ENCODE assay signal across 1 cellular context in genomic region chr1:1678581-1679380, GRCh38.
TF ChIP-seq lines count a peak whose summit lies in the region.

No MANE protein-coding gene starts in this region.

TF ChIP-seq in HepG2, 621 proteins besides CTCF, POLR2A, EP300 and RAD21 (continues in another document):
- TF ChIP-seq HNRNPH1 (optimal IDR thresholded peaks at IDR 0.05; ENCODE audit: low read depth, low read length) (no peak), MTF2 (CRISPR knock-in tag; IDR thresholded peaks at IDR 0.05; ENCODE audit: borderline replicate concordance) (no peak), MEIS2 (CRISPR knock-in tag; IDR thresholded peaks at IDR 0.05) (no peak), POLR2AphosphoS5 (IDR thresholded peaks at IDR 0.05; ENCODE audit: low read depth, low read length) (peak; percentile 55), ZKSCAN1 (IDR thresholded peaks at IDR 0.05; ENCODE audit: low read length) (no peak), PRDM10 (CRISPR knock-in tag; IDR thresholded peaks at IDR 0.05; ENCODE audit: low read depth) (peak; percentile 94), ZFY (CRISPR knock-in tag; IDR thresholded peaks at IDR 0.05) (peak; percentile 94), NKX3-1 (CRISPR knock-in tag; IDR thresholded peaks at IDR 0.05) (no peak), TEAD3 (CRISPR knock-in tag; optimal IDR thresholded peaks at IDR 0.05; ENCODE audit: borderline replicate concordance) (peak; percentile 40), GZF1 (CRISPR knock-in tag; IDR thresholded peaks at IDR 0.05) (no peak), NONO (IDR thresholded peaks at IDR 0.05) (no peak), NONO (CRISPR knock-in tag; conservative IDR thresholded peaks at IDR 0.05) (peak; percentile 73), TCF7 (IDR thresholded peaks at IDR 0.05; ENCODE audit: low read depth) (peak; percentile 64), MXD4 (CRISPR knock-in tag; IDR thresholded peaks at IDR 0.05) (0 out of 2 replicates have a peak, but pooled peaks have one; percentile 41), SATB2 (CRISPR knock-in tag; IDR thresholded peaks at IDR 0.05) (no peak), PLRG1 (conservative IDR thresholded peaks at IDR 0.05) (no peak), ZNF333 (CRISPR knock-in tag; IDR thresholded peaks at IDR 0.05; ENCODE audit: borderline replicate concordance) (peak; percentile 60; the same call in 1 of the 2 replicates), ZNF143 (CRISPR knock-in tag; IDR thresholded peaks at IDR 0.05) (no peak; the same call in 1 of the 2 replicates), ZNF230 (CRISPR knock-in tag; IDR thresholded peaks at IDR 0.05) (peak; percentile 90), KDM3A (CRISPR knock-in tag; IDR thresholded peaks at IDR 0.05; ENCODE audit: low read depth) (0 out of 2 replicates have a peak, but pooled peaks have one; percentile 58), ZBTB10 (CRISPR knock-in tag; IDR thresholded peaks at IDR 0.05; ENCODE audit: borderline replicate concordance) (no peak), U2AF1 (optimal IDR thresholded peaks at IDR 0.05; ENCODE audit: low read depth, low read length) (no peak), REST (IDR thresholded peaks at IDR 0.05; ENCODE audit: borderline replicate concordance in 1 of 2, low read depth in 1 of 2, low read length in 2 of 2) (no peak), KDM5A (IDR thresholded peaks at IDR 0.05; ENCODE audit: borderline replicate concordance, low read length) (no peak), ZNF576 (CRISPR knock-in tag; IDR thresholded peaks at IDR 0.05) (no peak), ZNF136 (CRISPR knock-in tag; IDR thresholded peaks at IDR 0.05; ENCODE audit: low read depth) (no peak), IKZF4 (CRISPR knock-in tag; IDR thresholded peaks at IDR 0.05; ENCODE audit: borderline replicate concordance, low read depth, not compliant biosample characterization) (no peak), MIXL1 (CRISPR knock-in tag; IDR thresholded peaks at IDR 0.05) (no peak), ZNF550 (CRISPR knock-in tag; IDR thresholded peaks at IDR 0.05; ENCODE audit: borderline replicate concordance) (no peak), TERF1 (CRISPR knock-in tag; IDR thresholded peaks at IDR 0.05) (no peak)
- TF ChIP-seq, protein P1, sequence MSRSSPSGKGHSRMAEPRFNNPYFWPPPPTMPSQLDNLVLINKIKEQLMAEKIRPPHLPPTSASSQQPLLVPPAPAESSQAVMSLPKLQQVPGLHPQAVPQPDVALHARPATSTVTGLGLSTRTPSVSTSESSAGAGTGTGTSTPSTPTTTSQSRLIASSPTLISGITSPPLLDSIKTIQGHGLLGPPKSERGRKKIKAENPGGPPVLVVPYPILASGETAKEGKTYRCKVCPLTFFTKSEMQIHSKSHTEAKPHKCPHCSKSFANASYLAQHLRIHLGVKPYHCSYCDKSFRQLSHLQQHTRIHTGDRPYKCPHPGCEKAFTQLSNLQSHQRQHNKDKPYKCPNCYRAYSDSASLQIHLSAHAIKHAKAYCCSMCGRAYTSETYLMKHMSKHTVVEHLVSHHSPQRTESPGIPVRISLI (CRISPR knock-in tag; IDR thresholded peaks at IDR 0.05; ENCODE audit: borderline replicate concordance): no peak
- TF ChIP-seq, protein P2, sequence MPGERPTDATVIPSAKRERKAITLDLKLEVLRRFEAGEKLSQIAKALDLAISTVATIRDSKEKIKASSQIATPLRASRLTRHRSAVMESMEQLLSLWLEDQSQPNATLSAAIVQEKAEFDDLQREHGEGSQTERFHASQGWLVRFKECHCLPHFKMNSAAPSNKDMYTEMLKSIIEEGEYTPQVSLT (CRISPR knock-in tag; IDR thresholded peaks at IDR 0.05; ENCODE audit: borderline replicate concordance, low read depth): no peak
- TF ChIP-seq, protein P3, sequence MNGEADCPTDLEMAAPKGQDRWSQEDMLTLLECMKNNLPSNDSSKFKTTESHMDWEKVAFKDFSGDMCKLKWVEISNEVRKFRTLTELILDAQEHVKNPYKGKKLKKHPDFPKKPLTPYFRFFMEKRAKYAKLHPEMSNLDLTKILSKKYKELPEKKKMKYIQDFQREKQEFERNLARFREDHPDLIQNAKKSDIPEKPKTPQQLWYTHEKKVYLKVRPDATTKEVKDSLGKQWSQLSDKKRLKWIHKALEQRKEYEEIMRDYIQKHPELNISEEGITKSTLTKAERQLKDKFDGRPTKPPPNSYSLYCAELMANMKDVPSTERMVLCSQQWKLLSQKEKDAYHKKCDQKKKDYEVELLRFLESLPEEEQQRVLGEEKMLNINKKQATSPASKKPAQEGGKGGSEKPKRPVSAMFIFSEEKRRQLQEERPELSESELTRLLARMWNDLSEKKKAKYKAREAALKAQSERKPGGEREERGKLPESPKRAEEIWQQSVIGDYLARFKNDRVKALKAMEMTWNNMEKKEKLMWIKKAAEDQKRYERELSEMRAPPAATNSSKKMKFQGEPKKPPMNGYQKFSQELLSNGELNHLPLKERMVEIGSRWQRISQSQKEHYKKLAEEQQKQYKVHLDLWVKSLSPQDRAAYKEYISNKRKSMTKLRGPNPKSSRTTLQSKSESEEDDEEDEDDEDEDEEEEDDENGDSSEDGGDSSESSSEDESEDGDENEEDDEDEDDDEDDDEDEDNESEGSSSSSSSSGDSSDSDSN (CRISPR knock-in tag; IDR thresholded peaks at IDR 0.05): peak; percentile 72; the same call in 1 of the 2 replicates
- TF ChIP-seq, protein P4, sequence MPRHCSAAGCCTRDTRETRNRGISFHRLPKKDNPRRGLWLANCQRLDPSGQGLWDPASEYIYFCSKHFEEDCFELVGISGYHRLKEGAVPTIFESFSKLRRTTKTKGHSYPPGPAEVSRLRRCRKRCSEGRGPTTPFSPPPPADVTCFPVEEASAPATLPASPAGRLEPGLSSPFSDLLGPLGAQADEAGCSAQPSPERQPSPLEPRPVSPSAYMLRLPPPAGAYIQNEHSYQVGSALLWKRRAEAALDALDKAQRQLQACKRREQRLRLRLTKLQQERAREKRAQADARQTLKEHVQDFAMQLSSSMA (CRISPR knock-in tag; IDR thresholded peaks at IDR 0.05): no peak
- TF ChIP-seq, protein P5, sequence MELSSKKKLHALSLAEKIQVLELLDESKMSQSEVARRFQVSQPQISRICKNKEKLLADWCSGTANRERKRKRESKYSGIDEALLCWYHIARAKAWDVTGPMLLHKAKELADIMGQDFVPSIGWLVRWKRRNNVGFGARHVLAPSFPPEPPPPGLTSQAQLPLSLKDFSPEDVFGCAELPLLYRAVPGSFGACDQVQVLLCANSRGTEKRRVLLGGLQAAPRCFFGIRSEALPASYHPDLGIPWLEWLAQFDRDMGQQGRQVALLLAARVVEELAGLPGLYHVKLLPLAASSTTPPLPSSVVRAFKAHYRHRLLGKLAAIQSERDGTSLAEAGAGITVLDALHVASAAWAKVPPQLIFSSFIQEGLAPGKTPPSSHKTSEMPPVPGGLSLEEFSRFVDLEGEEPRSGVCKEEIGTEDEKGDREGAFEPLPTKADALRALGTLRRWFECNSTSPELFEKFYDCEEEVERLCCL (CRISPR knock-in tag; IDR thresholded peaks at IDR 0.05; ENCODE audit: borderline replicate concordance): no peak
- TF ChIP-seq, protein P6, sequence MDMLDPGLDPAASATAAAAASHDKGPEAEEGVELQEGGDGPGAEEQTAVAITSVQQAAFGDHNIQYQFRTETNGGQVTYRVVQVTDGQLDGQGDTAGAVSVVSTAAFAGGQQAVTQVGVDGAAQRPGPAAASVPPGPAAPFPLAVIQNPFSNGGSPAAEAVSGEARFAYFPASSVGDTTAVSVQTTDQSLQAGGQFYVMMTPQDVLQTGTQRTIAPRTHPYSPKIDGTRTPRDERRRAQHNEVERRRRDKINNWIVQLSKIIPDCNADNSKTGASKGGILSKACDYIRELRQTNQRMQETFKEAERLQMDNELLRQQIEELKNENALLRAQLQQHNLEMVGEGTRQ (IDR thresholded peaks at IDR 0.05; ENCODE audit: low read depth, low read length): no peak
- TF ChIP-seq, protein P6 (CRISPR knock-in tag; IDR thresholded peaks at IDR 0.05; ENCODE audit: borderline replicate concordance): no peak
- TF ChIP-seq, protein P7, sequence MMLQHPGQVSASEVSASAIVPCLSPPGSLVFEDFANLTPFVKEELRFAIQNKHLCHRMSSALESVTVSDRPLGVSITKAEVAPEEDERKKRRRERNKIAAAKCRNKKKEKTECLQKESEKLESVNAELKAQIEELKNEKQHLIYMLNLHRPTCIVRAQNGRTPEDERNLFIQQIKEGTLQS (CRISPR knock-in tag; IDR thresholded peaks at IDR 0.05): no peak
- TF ChIP-seq, protein P8, sequence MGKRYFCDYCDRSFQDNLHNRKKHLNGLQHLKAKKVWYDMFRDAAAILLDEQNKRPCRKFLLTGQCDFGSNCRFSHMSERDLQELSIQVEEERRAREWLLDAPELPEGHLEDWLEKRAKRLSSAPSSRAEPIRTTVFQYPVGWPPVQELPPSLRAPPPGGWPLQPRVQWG (CRISPR knock-in tag; IDR thresholded peaks at IDR 0.05; ENCODE audit: borderline replicate concordance, low read depth): no peak
